Comparison of ENCODE assay signal across 23 cellular contexts in the genomic region with DNA sequence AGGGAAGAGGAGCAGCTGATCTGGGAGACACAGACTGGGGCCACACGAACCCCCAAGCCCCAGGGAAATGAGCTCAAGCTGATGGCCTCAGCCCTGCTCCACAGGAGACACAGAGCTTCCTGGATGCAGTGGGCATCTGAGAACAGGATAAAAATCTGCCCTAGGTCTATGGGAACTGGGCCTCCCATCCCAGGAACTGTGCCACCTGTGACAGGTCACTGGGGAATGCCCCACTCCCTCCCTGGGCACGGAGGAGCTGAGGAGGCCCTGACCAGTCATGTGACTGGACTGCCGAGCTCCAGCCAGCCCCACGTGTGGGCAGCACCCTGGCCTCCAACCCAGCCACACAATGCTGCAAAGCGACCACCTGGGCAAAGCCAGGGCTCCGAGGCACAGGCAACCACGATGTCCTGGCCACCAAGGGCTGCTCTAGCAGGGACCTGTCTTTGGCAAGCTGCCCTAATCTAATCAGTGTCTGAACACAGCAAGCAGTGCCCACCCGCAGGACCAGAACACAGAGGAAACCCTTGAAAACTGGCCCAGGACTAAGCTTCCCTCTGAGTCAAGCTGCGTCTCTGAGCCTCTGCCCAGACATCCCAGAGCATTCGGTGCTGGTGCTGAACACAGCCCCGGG. TPM values are rescaled to one million over a fixed set of nuclear protein-coding genes. Genes with fewer than 3 reads are reported as not detected.
DNase-seq lines count a peak whose midpoint lies in the region; ATAC-seq, FAIRE-seq and TF ChIP-seq lines count a peak whose summit lies in the region.
"Had no signal": no experiment of that assay in that cellular context is flagged by ENCODE, and none has a peak within 500 bp of the region (broad histone marks: within the 10 kb centered on the region; RNA-seq: fewer than 3 reads in every experiment).

No MANE protein-coding gene starts in this region.

- H3K4me2 ChIP-seq in PC-3 (ENCODE audit: low read length), result no peak overlapping the region
- H3K4me2 ChIP-seq: smooth muscle cell had no signal

- 46 to 47% methylated on average over 11 of the region's 11 CpGs for WGBS in pancreas, 2 donors

- no TSS peak for BruUV-seq in PC-3 (replicated peaks; lab: Mats Ljungman, UMichigan)

- H3K9me3 ChIP-seq in PC-3 (ENCODE audit: low read length) (no peaks in the 10 kb centered on the region), pancreas (no peaks in the 10 kb centered on the region)
- H3K9me3 ChIP-seq: heart left ventricle, stomach had no signal

- H4K20me1 ChIP-seq in PC-3 (ENCODE audit: low read length), result no peaks in the 10 kb centered on the region

- POLR2A ChIA-PET in PC-3 (lab: Charles Lee; ENCODE audit: unreplicated experiment), result no interaction called here

- H3K27me3 ChIP-seq in PC-3 (ENCODE audit: low read length), result no peaks in the 10 kb centered on the region
- no peaks in the 10 kb centered on the region for H3K27me3 ChIP-seq in pancreas
- H3K27me3 ChIP-seq: heart left ventricle, stomach had no signal

- no peaks in the 10 kb centered on the region for H3F3A ChIP-seq in PC-3 (ENCODE audit: low read length, unreplicated experiment)

- no peak overlapping the region for H2AFZ ChIP-seq in PC-3 (ENCODE audit: low read length)

- FAIRE-seq in pancreas (lab: Jason Lieb, UNC), result no peak
- FAIRE-seq: endometrium, TTC549 had no signal

- H3K4me3 ChIP-seq in PC-3 (ENCODE audit: low read length), result no peak overlapping the region
- no peak overlapping the region for H3K4me3 ChIP-seq in pancreas
- H3K4me3 ChIP-seq: heart left ventricle, smooth muscle cell, stomach had no signal

- H3K36me3 ChIP-seq in PC-3 (ENCODE audit: low read depth, low read length) (no peaks in the 10 kb centered on the region), pancreas (no peaks in the 10 kb centered on the region)
- H3K36me3 ChIP-seq: heart left ventricle, stomach had no signal

- no peak; the same call in 1 of the 2 replicates for ATAC-seq in PC-3
- peak; percentile 68 to 87 (median 78) for ATAC-seq in pancreas
- ATAC-seq in HG03159 (IDR thresholded peaks at IDR 0.05; ENCODE audit: unreplicated experiment), result no peak
- ATAC-seq: heart left ventricle; naive thymus-derived CD4-positive, alpha-beta T cell had no signal

- intact Hi-C loops in PC-3 (cut with micrococcal nuclease), result loop anchor here (2.0 kb wide), 1 partner anchor 19 kb away; no protein-coding TSS in a partner anchor
- intact Hi-C loops in pancreas (cut with DNase I), result no loop called here

- no peak for TF ChIP-seq CTCF in PC-3 (conservative IDR thresholded peaks at IDR 0.05; ENCODE audit: low read depth, low read length)
- no peak for TF ChIP-seq CTCF in pancreas (IDR thresholded peaks at IDR 0.05)

- H3K4me1 ChIP-seq in PC-3 (ENCODE audit: insufficient read depth, low read length) (peaks cover 35% of the 10 kb centered on the region), pancreas (peaks cover 14 to 21% (median 19%) of the 10 kb centered on the region in 3 donors)

- H3K9me2 ChIP-seq in PC-3 (replicated peaks; ENCODE audit: low read length), result no peaks in the 10 kb centered on the region

- no peak overlapping the region for H3K9ac ChIP-seq in PC-3 (ENCODE audit: low read length)

- no peak overlapping the region for H3K27ac ChIP-seq in PC-3 (ENCODE audit: low read length)
- peak overlapping the region in 2 of 4 donors; percentile 13 to 62 for H3K27ac ChIP-seq in pancreas
- H3K27ac ChIP-seq: heart left ventricle, stomach had no signal

- CTCF ChIA-PET in PC-3 (lab: Charles Lee), result no interaction called here

- DNase-seq in G401 (ENCODE audit: low spot score) (peak; percentile 29), PC-3 (peak; percentile 10), kidney tubule cell (ENCODE audit: low spot score) (peak; percentile 65), pancreas (peak in 5 of 6 donors; percentile 55 to 82 (median 67)), NCI-H2171 (lab: John Stamatoyannopoulos, UW) (no peak), OCI-M1 (lab: John Stamatoyannopoulos, UW) (no peak)
- DNase-seq in stimulated activated CD4-positive, alpha-beta T cell treated with anti-CD3 and anti-CD28 coated beads, Interleukin-4, amount 100 ng/mL, for 4 hours, result no peak
- DNase-seq: activated CD4-positive, alpha-beta T cell treated with anti-CD3 and anti-CD28 coated beads for 1 hour; activated CD8-positive, alpha-beta memory T cell treated with anti-CD3 and anti-CD28 coated beads for 24 hours; activated naive CD8-positive, alpha-beta T cell treated with anti-CD3 and anti-CD28 coated beads for 36 hours; cortex of kidney; H9; heart left ventricle; naive thymus-derived CD4-positive, alpha-beta T cell; NCI-H2081 treated with DMSO at 0.1 percent for 48 hours; NCI-H510A treated with DMSO at 0.1 percent for 48 hours; stimulated activated CD4-positive, alpha-beta T cell treated with anti-CD3 and anti-CD28 coated beads, Interleukin-2, amount 100 ng/mL, for 48 hours; stomach; SW 1271 had no signal

- in situ Hi-C loops in G401 (cut with HindIII; ENCODE audit: low sequenced_read_pairs), result no loop called here

- H3K79me2 ChIP-seq in PC-3 (ENCODE audit: low read length), result no peaks in the 10 kb centered on the region

RNA-seq across cellular contexts. Expression of a gene that starts 57.8 kb away (rescaled TPM):
- 293 and 327 TPM in 2 replicates for total RNA-seq in G401 (2014; rRNA removed; shearing (Covaris generic))
- total RNA-seq in PC-3 (2014; rRNA removed), result 92.1 and 93.3 TPM in 2 replicates
- total RNA-seq in pancreas, result 10 to 100 TPM; 19.3 to 50.6 (median 23.2) TPM
- 100 to 1,000 TPM in 1 of 2 donors, 10 to 100 TPM in 1; 53.1 to 135 TPM for polyA plus RNA-seq in pancreas

Comparison
In these comparisons a context has a peak if more than half of its experiments do, and no peak if none do; other contexts are left out.
1. DNase-seq: peak in G401 (single experiment), PC-3 (single experiment), kidney tubule cell (single experiment) and pancreas (5 of 6); none in NCI-H2171 (single experiment), OCI-M1 (single experiment) and stimulated activated CD4-positive, alpha-beta T cell treated with anti-CD3 and anti-CD28 coated beads, Interleukin-4, amount 100 ng/mL, for 4 hours (0 of 2).
2. ATAC-seq: peak in pancreas (4 of 4); none in PC-3 (single experiment) and HG03159 (single experiment).